In genomic region chr2:111049792-111050640, GRCh38 we compare ENCODE assay signal across 1 cellular context.
TF ChIP-seq lines count a peak whose summit lies in the region.

No MANE protein-coding gene starts in this region.

TF ChIP-seq in HepG2, 621 proteins besides CTCF, POLR2A, EP300 and RAD21 (continued from another document and continues in another):
- TF ChIP-seq ZNF142 (CRISPR knock-in tag; IDR thresholded peaks at IDR 0.05): no peak
- TF ChIP-seq HDAC2 (CRISPR knock-in tag; IDR thresholded peaks at IDR 0.05): no peak
- no peak for TF ChIP-seq ZZZ3 (CRISPR knock-in tag; IDR thresholded peaks at IDR 0.05; ENCODE audit: borderline replicate concordance)
- no peak for TF ChIP-seq GTF2F1 (IDR thresholded peaks at IDR 0.05; ENCODE audit: low read length)
- peak; percentile 16; the same call in 1 of the 2 replicates for TF ChIP-seq SOX5 (CRISPR knock-in tag; IDR thresholded peaks at IDR 0.05; ENCODE audit: borderline replicate concordance)
- no peak for TF ChIP-seq ZMAT5 (CRISPR knock-in tag; IDR thresholded peaks at IDR 0.05; ENCODE audit: borderline replicate concordance, low read depth)
- TF ChIP-seq ZNF766 (CRISPR knock-in tag; IDR thresholded peaks at IDR 0.05; ENCODE audit: borderline replicate concordance): no peak
- no peak for TF ChIP-seq IKZF1 (IDR thresholded peaks at IDR 0.05)
- peak; percentile 48; the same call in 1 of the 2 replicates for TF ChIP-seq SAP130 (CRISPR knock-in tag; IDR thresholded peaks at IDR 0.05; ENCODE audit: low read depth)
- peak; percentile 83; the same call in 1 of the 2 replicates for TF ChIP-seq ZNF12 (CRISPR knock-in tag; IDR thresholded peaks at IDR 0.05)
- no peak for TF ChIP-seq ZNF205 (CRISPR knock-in tag; IDR thresholded peaks at IDR 0.05)
- no peak for TF ChIP-seq HNF4G (IDR thresholded peaks at IDR 0.05; ENCODE audit: borderline replicate concordance, low read depth, low read length)
- no peak for TF ChIP-seq HNF4G (CRISPR knock-in tag; IDR thresholded peaks at IDR 0.05; ENCODE audit: borderline replicate concordance, low read depth)
- TF ChIP-seq NFE2L2 (IDR thresholded peaks at IDR 0.05; ENCODE audit: low read length): no peak
- no peak for TF ChIP-seq RBM39 (IDR thresholded peaks at IDR 0.05; ENCODE audit: low read depth, low read length, poor library complexity, severe bottlenecking)
- no peak for TF ChIP-seq SIX4 (CRISPR knock-in tag; IDR thresholded peaks at IDR 0.05)
- no peak for TF ChIP-seq ZNF230 (CRISPR knock-in tag; IDR thresholded peaks at IDR 0.05)
- TF ChIP-seq ESRRA (CRISPR knock-in tag; IDR thresholded peaks at IDR 0.05; ENCODE audit: low read depth): no peak
- no peak for TF ChIP-seq FOXP1 (IDR thresholded peaks at IDR 0.05)
- TF ChIP-seq FOXP1 (CRISPR knock-in tag; IDR thresholded peaks at IDR 0.05): peak; percentile 36
- TF ChIP-seq TCF7 (IDR thresholded peaks at IDR 0.05; ENCODE audit: low read depth): peak; percentile 12; the same call in 1 of the 2 replicates
- no peak for TF ChIP-seq ZNF367 (CRISPR knock-in tag; IDR thresholded peaks at IDR 0.05; ENCODE audit: borderline replicate concordance)
- TF ChIP-seq DNMT3B (CRISPR knock-in tag; conservative IDR thresholded peaks at IDR 0.05): 0 out of 2 replicates have a peak, but pooled peaks have one; percentile 11
- no peak for TF ChIP-seq CEBPZ (IDR thresholded peaks at IDR 0.05; ENCODE audit: low read length)
- no peak for TF ChIP-seq ZFP1 (CRISPR knock-in tag; IDR thresholded peaks at IDR 0.05)
- no peak for TF ChIP-seq SRSF9 (IDR thresholded peaks at IDR 0.05; ENCODE audit: borderline replicate concordance, insufficient read depth, low read depth, low read length, poor library complexity, severe bottlenecking)
- TF ChIP-seq FUBP1 (CRISPR knock-in tag; IDR thresholded peaks at IDR 0.05; ENCODE audit: borderline replicate concordance): no peak
- TF ChIP-seq BCL6 (CRISPR knock-in tag; IDR thresholded peaks at IDR 0.05): peak; percentile 57
- no peak for TF ChIP-seq FOXA1 (IDR thresholded peaks at IDR 0.05)
- no peak for TF ChIP-seq FOXA1 (CRISPR knock-in tag; IDR thresholded peaks at IDR 0.05)
- no peak for TF ChIP-seq ZNF317 (CRISPR knock-in tag; IDR thresholded peaks at IDR 0.05)
- no peak for TF ChIP-seq BCLAF1 (IDR thresholded peaks at IDR 0.05)
- TF ChIP-seq ZNF570 (CRISPR knock-in tag; IDR thresholded peaks at IDR 0.05; ENCODE audit: borderline replicate concordance): no peak
- TF ChIP-seq ZNF724P (CRISPR knock-in tag; IDR thresholded peaks at IDR 0.05; ENCODE audit: borderline replicate concordance): no peak
- TF ChIP-seq ZNF224 (CRISPR knock-in tag; IDR thresholded peaks at IDR 0.05): no peak
- no peak for TF ChIP-seq JARID2 (CRISPR knock-in tag; IDR thresholded peaks at IDR 0.05; ENCODE audit: insufficient replicate concordance)
- no peak for TF ChIP-seq ZNF552 (CRISPR knock-in tag; IDR thresholded peaks at IDR 0.05; ENCODE audit: borderline replicate concordance)
- TF ChIP-seq ARNT (IDR thresholded peaks at IDR 0.05): no peak
- TF ChIP-seq EED (CRISPR knock-in tag; IDR thresholded peaks at IDR 0.05): no peak
- no peak for TF ChIP-seq TP53 (CRISPR knock-in tag; conservative IDR thresholded peaks at IDR 0.05)
- no peak for TF ChIP-seq HNF1B (CRISPR knock-in tag; IDR thresholded peaks at IDR 0.05)
- TF ChIP-seq MLXIP (CRISPR knock-in tag; IDR thresholded peaks at IDR 0.05; ENCODE audit: borderline replicate concordance): no peak
- no peak for TF ChIP-seq ZNF816 (CRISPR knock-in tag; IDR thresholded peaks at IDR 0.05; ENCODE audit: borderline replicate concordance)
- 0 out of 2 replicates have a peak, but pooled peaks have one; percentile 13 for TF ChIP-seq RXRB (CRISPR knock-in tag; IDR thresholded peaks at IDR 0.05; ENCODE audit: borderline replicate concordance)
- peak; percentile 43; the same call in 1 of the 2 replicates for TF ChIP-seq CREB1 (IDR thresholded peaks at IDR 0.05)
- peak; percentile 75 for TF ChIP-seq CREB1 (CRISPR knock-in tag; IDR thresholded peaks at IDR 0.05)
- TF ChIP-seq ZSCAN5A (CRISPR knock-in tag; IDR thresholded peaks at IDR 0.05; ENCODE audit: borderline replicate concordance): no peak
